Comparison of ENCODE assay signal across 14 cellular contexts in the genomic region with DNA sequence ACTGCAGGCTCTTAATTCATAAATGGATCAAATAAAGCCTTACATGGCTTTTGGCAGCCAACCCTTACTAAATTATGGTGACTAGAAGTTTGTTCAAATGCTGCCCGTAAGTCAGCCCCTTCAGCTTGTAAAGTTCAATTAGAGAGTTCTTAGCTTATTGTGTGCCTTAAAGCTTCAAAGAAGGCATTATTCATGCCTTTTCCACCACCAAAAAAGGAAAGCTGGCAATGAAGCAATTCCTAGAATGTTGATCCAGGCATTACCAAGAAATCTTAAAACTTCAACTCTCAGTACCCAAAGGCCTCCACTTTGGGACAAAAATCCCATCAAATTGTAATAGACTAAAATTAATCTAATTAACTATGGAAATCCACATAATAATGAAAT.
DNase-seq lines count a peak whose midpoint lies in the region; ATAC-seq and TF ChIP-seq lines count a peak whose summit lies in the region.
"Had no signal": no experiment of that assay in that cellular context is flagged by ENCODE, and none has a peak within 500 bp of the region (broad histone marks: within the 10 kb centered on the region; RNA-seq: fewer than 3 reads in every experiment).

No MANE protein-coding gene starts in this region.

- no peak overlapping the region for H3K27ac Mint-ChIP-seq in T-helper 2 cell treated with Interferon-gamma antibody and Interleukin-4, amounts not matched to agents 5 μg/mL and 100 μg/mL, for 36 hours
- H3K27ac Mint-ChIP-seq: CD4-positive, alpha-beta T cell had no signal

- no peaks in the 10 kb centered on the region for H3K9me2 ChIP-seq in hepatocyte (replicated peaks; ENCODE audit: insufficient read depth)

- H3K9me3 Mint-ChIP-seq in T-helper 2 cell treated with Interferon-gamma antibody and Interleukin-4, amounts not matched to agents 5 μg/mL and 100 μg/mL, for 36 hours = no peaks in the 10 kb centered on the region
- H3K9me3 Mint-ChIP-seq: CD4-positive, alpha-beta T cell; H9 had no signal

- ATAC-seq in heart left ventricle = no peak
- ATAC-seq in left cardiac atrium = no peak
- ATAC-seq in sciatic nerve = peak; percentile 21
- no peak for ATAC-seq in GM21786 (IDR thresholded peaks at IDR 0.05; ENCODE audit: unreplicated experiment)
- no peak for ATAC-seq in HG03095 (IDR thresholded peaks at IDR 0.05; ENCODE audit: unreplicated experiment)
- ATAC-seq: stimulated activated naive CD8-positive, alpha-beta T cell treated with anti-CD3 and anti-CD28 coated beads, Interleukin-15, Interleukin-2, amounts not matched to agents 100 U/mL and 50 U/mL, for 24 hours had no signal

- H3K79me2 ChIP-seq in hepatocyte = peaks cover 93% of the 10 kb centered on the region

- no peaks in the 10 kb centered on the region for H3K36me3 Mint-ChIP-seq in T-helper 2 cell treated with Interferon-gamma antibody and Interleukin-4, amounts not matched to agents 5 μg/mL and 100 μg/mL, for 36 hours (ENCODE audit: low read depth)

- no peaks in the 10 kb centered on the region for H3K27me3 Mint-ChIP-seq in T-helper 2 cell treated with Interferon-gamma antibody and Interleukin-4, amounts not matched to agents 5 μg/mL and 100 μg/mL, for 36 hours (ENCODE audit: low read depth)

- no peak for TF ChIP-seq POLR2A in heart left ventricle (IDR thresholded peaks at IDR 0.05)

- TF ChIP-seq CTCF in heart left ventricle (IDR thresholded peaks at IDR 0.05) (no peak), hepatocyte (IDR thresholded peaks at IDR 0.05; ENCODE audit: poor library complexity) (no peak)

- H3K27me3 ChIP-seq in heart left ventricle (no peaks in the 10 kb centered on the region), hepatocyte (no peaks in the 10 kb centered on the region)

- no peak overlapping the region for H2AFZ ChIP-seq in hepatocyte

- no peaks in the 10 kb centered on the region for H4K20me1 ChIP-seq in hepatocyte (ENCODE audit: insufficient read depth, poor library complexity, severe bottlenecking)

- H3K4me1 Mint-ChIP-seq in T-helper 2 cell treated with Interferon-gamma antibody and Interleukin-4, amounts not matched to agents 5 μg/mL and 100 μg/mL, for 36 hours (ENCODE audit: low read depth) = no peaks in the 10 kb centered on the region

- WGBS in heart left ventricle, 4 donors = 86 to 95% (median 89%) methylated on average over 1 of the region's 1 CpG
- WGBS in hepatocyte (ENCODE audit: low lambda C conversion rate, missing lambda C conversion rate) = 84% methylated on average over 1 of the region's 1 CpG

- H3K4me3 ChIP-seq in heart left ventricle = no peak overlapping the region
- no peak overlapping the region for H3K4me3 ChIP-seq in hepatocyte

- H3K9me3 ChIP-seq in heart left ventricle = no peaks in the 10 kb centered on the region
- H3K9me3 ChIP-seq in hepatocyte (ENCODE audit: low read depth) = no peaks in the 10 kb centered on the region

- DNase-seq in heart left ventricle = no peak
- DNase-seq in left cardiac atrium = no peak
- no peak for DNase-seq in hepatocyte (ENCODE audit: low spot score)
- DNase-seq in sciatic nerve (ENCODE audit: low spot score) = no peak
- DNase-seq in T-helper 2 cell treated with Interferon-gamma antibody and Interleukin-4, amounts not matched to agents 5 μg/mL and 100 μg/mL, for 36 hours (ENCODE audit: low spot score) = no peak
- DNase-seq in SK-N-DZ (ENCODE audit: low spot score) = no peak
- DNase-seq: activated CD4-positive, alpha-beta T cell treated with anti-CD3 and anti-CD28 coated beads, Interleukin-2, amount 50 U/mL, for 4 hours; CD4-positive, alpha-beta T cell; H9; NCI-H1105; NCI-H226; stimulated activated naive CD8-positive, alpha-beta T cell treated with anti-CD3 and anti-CD28 coated beads, Interleukin-15, Interleukin-2, amounts not matched to agents 100 U/mL and 50 U/mL, for 24 hours had no signal

- H3K27ac ChIP-seq in heart left ventricle (peak overlapping the region in 10 of 12 donors; percentile 17 to 71 (median 52)), hepatocyte (peak overlapping the region; percentile 67)

- H3K4me1 ChIP-seq in heart left ventricle (peaks cover 5 to 55% (median 33%) of the 10 kb centered on the region in 12 donors), hepatocyte (ENCODE audit: insufficient read depth) (peaks cover 50% of the 10 kb centered on the region)

- H3K36me3 ChIP-seq in heart left ventricle (no peaks in the 10 kb centered on the region), hepatocyte (replicated peaks; ENCODE audit: insufficient read depth, low read depth) (no peaks in the 10 kb centered on the region)

- H3K4me2 ChIP-seq in hepatocyte = peak overlapping the region; percentile 51

- intact Hi-C loops in heart left ventricle (cut with DNase I) = no loop called here
- intact Hi-C loops in left cardiac atrium (cut with DNase I) = no loop called here
- intact Hi-C loops in sciatic nerve (cut with DNase I) = no loop called here

- no peak overlapping the region for H3K4me3 Mint-ChIP-seq in T-helper 2 cell treated with Interferon-gamma antibody and Interleukin-4, amounts not matched to agents 5 μg/mL and 100 μg/mL, for 36 hours
- H3K4me3 Mint-ChIP-seq: CD4-positive, alpha-beta T cell; H9 had no signal
